Comparison of ENCODE assay signal across 11 cellular contexts in the genomic region with DNA sequence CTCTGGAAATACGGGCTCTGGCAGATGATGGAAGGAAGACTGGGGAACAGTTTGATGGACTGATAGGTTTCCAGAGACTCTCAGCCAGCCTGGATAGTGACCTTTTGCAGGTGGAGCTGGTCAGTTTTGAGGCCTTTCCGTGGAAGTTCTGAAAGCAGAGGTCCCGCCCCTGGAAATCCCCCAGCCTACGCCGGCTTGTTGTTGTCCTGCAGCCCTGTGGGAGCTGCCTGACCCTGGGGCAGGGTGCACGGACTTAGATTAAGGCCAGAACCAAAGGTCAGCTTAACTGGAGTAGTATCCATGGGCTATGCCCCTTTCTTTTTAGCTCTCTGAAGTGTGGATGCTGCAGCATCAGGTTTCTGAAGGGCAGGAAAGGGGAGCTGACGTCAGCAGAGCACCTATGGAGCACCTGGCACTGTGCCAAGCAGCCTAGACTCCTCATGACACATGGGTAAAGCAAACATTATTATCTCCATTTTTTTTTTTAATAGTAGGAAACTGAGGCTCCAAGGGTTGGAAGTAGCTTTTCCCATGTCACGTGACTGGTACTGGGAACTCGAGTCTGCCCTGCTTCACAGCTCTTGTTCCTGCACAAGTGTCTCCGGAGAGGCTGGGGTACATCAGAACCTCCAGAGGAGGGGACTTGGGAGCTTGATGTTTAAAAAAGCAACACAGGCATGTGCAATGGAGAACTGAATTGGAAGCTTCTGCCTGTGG. TPM values are rescaled to one million over a fixed set of nuclear protein-coding genes. Genes with fewer than 3 reads are reported as not detected.
DNase-seq lines count a peak whose midpoint lies in the region; ATAC-seq and TF ChIP-seq lines count a peak whose summit lies in the region.
"Had no signal": no experiment of that assay in that cellular context is flagged by ENCODE, and none has a peak within 500 bp of the region (broad histone marks: within the 10 kb centered on the region; RNA-seq: fewer than 3 reads in every experiment).

No MANE protein-coding gene starts in this region.

- DNase-seq in DMS53 (lab: John Stamatoyannopoulos, UW) (peak; percentile 96), NCI-H1417 treated with DMSO at 0.1 percent for 48 hours (lab: John Stamatoyannopoulos, UW) (peak; percentile 88), RPMI8226 (peak; percentile 80), left lung (no peak), activated T-cell treated with anti-CD3 and anti-CD28 coated beads for 4 hours (no peak)
- DNase-seq: GF-D8, immature natural killer cell had no signal

- H3K4me3 ChIP-seq in left lung: no peak overlapping the region
- H3K4me3 ChIP-seq: dorsolateral prefrontal cortex had no signal

- no peaks in the 10 kb centered on the region for H3K36me3 ChIP-seq in left lung

- no peaks in the 10 kb centered on the region for H3K9me3 ChIP-seq in left lung

- H3K27me3 ChIP-seq in left lung: no peaks in the 10 kb centered on the region
- H3K27me3 ChIP-seq: dorsolateral prefrontal cortex had no signal

- H3K4me1 ChIP-seq in left lung: peaks cover 13 to 67% of the 10 kb centered on the region in 2 donors

- H3K27ac ChIP-seq in left lung: no peak overlapping the region

- intact Hi-C loops in left lung (cut with DNase I): no loop called here

- ATAC-seq in left lung (peak; percentile 49), GM19328 (IDR thresholded peaks at IDR 0.05; ENCODE audit: unreplicated experiment) (no peak), GM18868 (IDR thresholded peaks at IDR 0.05; ENCODE audit: unreplicated experiment) (no peak), GM21423 (IDR thresholded peaks at IDR 0.05; ENCODE audit: unreplicated experiment) (no peak)

- TF ChIP-seq CTCF in left lung (IDR thresholded peaks at IDR 0.05): no peak

RNA-seq across cellular contexts. Expression of gene IER5, which starts 38.5 kb away (rescaled TPM):
- total RNA-seq in left lung: 10 to 100 TPM; 16.1 to 26.6 TPM

Comparison
In these comparisons a context has a peak if more than half of its experiments do, and no peak if none do; other contexts are left out.
1. DNase-seq: peak in DMS53 (single experiment), NCI-H1417 treated with DMSO at 0.1 percent for 48 hours (single experiment) and RPMI8226 (single experiment); none in left lung (0 of 2) and activated T-cell treated with anti-CD3 and anti-CD28 coated beads for 4 hours (single experiment).